In genomic region chr1:27391511-27392095, GRCh38 we compare ENCODE assay signal across 8 cellular contexts. TPM values are rescaled to one million over a fixed set of nuclear protein-coding genes. Genes with fewer than 3 reads are reported as not detected.
DNase-seq lines count a peak whose midpoint lies in the region; ATAC-seq lines count a peak whose summit lies in the region.

No MANE protein-coding gene starts in this region.

- peak overlapping the region; percentile 84 for H3K9ac ChIP-seq in GM23248
- peak overlapping the region; percentile 58 for H3K9ac ChIP-seq in NT2/D1 (ENCODE audit: insufficient read length, low read depth)

- no peaks in the 10 kb centered on the region for H3K9me3 ChIP-seq in GM23248 (ENCODE audit: low read depth)
- H3K9me3 ChIP-seq in NT2/D1 (ENCODE audit: insufficient read depth, low read length): no peaks in the 10 kb centered on the region

- H3K27me3 ChIP-seq in GM23248 (replicated peaks; ENCODE audit: insufficient read depth) (no peaks in the 10 kb centered on the region), NT2/D1 (ENCODE audit: insufficient read depth, insufficient read length) (peaks cover 12% of the 10 kb centered on the region)

- H3K4me1 ChIP-seq in GM23248 (ENCODE audit: insufficient read depth) (peaks cover 12% of the 10 kb centered on the region), NT2/D1 (ENCODE audit: insufficient read depth, insufficient read length) (peaks cover 27% of the 10 kb centered on the region)

- peak; percentile 78 for DNase-seq in GM23248
- DNase-seq in NT2/D1 (ENCODE audit: low read depth, low spot score): no peak
- DNase-seq in astrocyte of the hippocampus (ENCODE audit: low read depth, low spot score): peak; percentile 75
- DNase-seq in hippocampal formation (lab: John Stamatoyannopoulos, UW): peak; percentile 21 to 26
- DNase-seq in putamen (ENCODE audit: low spot score): peak; percentile 42
- DNase-seq in NCI-H187 treated with DMSO at 0.1 percent for 48 hours (lab: John Stamatoyannopoulos, UW): no peak
- DNase-seq in mesenteric fat pad (ENCODE audit: low spot score): no peak

- no peak for ATAC-seq in HG03460 (IDR thresholded peaks at IDR 0.05; ENCODE audit: unreplicated experiment)

- no peaks in the 10 kb centered on the region for H4K20me1 ChIP-seq in GM23248 (ENCODE audit: insufficient read depth)

- no peak overlapping the region for H3K27ac ChIP-seq in GM23248

- in situ Hi-C loops in GM23248 (cut with MboI): loop anchor here (5.0 kb wide), 2 partner anchors 89 to 289 kb away; no protein-coding TSS in a partner anchor

- peak overlapping the region; percentile 79 for H3K4me2 ChIP-seq in GM23248 (ENCODE audit: unreplicated experiment)

- H3K4me3 ChIP-seq in GM23248 (peak overlapping the region; percentile 90), NT2/D1 (ENCODE audit: insufficient read length, low read depth) (no peak overlapping the region)

- no peaks in the 10 kb centered on the region for H3K36me3 ChIP-seq in GM23248 (ENCODE audit: low read depth)
- peaks cover 13% of the 10 kb centered on the region for H3K36me3 ChIP-seq in NT2/D1 (ENCODE audit: insufficient read depth, insufficient read length, low read length)

- H3F3A ChIP-seq in GM23248 (ENCODE audit: insufficient read depth): peaks cover 6% of the 10 kb centered on the region; the same call in 1 of the 2 replicates

- H3K79me2 ChIP-seq in GM23248 (ENCODE audit: insufficient read depth): no peaks in the 10 kb centered on the region

- 2% methylated on average over 13 of the region's 13 CpGs for WGBS in GM23248 (ENCODE audit: low coverage in 1 of 2, low lambda C conversion rate in 2 of 2, missing lambda C conversion rate in 2 of 2), 2 experiments

- H2AFZ ChIP-seq in GM23248: peak overlapping the region; percentile 81

- no peaks in the 10 kb centered on the region for H3K9me2 ChIP-seq in GM23248 (ENCODE audit: insufficient read depth)

RNA-seq across cellular contexts. Expression of gene GPR3, which starts 0.8 kb away (rescaled TPM):
- total RNA-seq in GM23248 (2014; rRNA removed; shearing (Covaris generic)): 0.32 and 0.38 TPM in 2 replicates
- polyA plus RNA-seq in GM23248 (2016; fragmentation: Nextera tagmentation; extraction: Ambion mirVana): 1.6 and 1.8 TPM in 2 replicates
- total RNA-seq in mesenteric fat pad: 0.51 TPM

RNA-seq across cellular contexts. Expression of gene CD164L2, which starts 8.5 kb away (rescaled TPM):
- total RNA-seq in GM23248 (2014; rRNA removed; shearing (Covaris generic)): not detected in 2 replicates
- not detected in 2 replicates for polyA plus RNA-seq in GM23248 (2016; fragmentation: Nextera tagmentation; extraction: Ambion mirVana)
- total RNA-seq in mesenteric fat pad: not detected

RNA-seq across cellular contexts. Expression of gene FCN3, which starts 17.0 kb away (rescaled TPM):
- total RNA-seq in GM23248 (2014; rRNA removed; shearing (Covaris generic)): not detected in 2 replicates
- not detected in 2 replicates for polyA plus RNA-seq in GM23248 (2016; fragmentation: Nextera tagmentation; extraction: Ambion mirVana)
- total RNA-seq in mesenteric fat pad: 51.9 TPM

RNA-seq across cellular contexts. Expression of gene MAP3K6, which starts 24.8 kb away (rescaled TPM):
- 31.5 and 40.3 TPM in 2 replicates for total RNA-seq in GM23248 (2014; rRNA removed; shearing (Covaris generic))
- 13.7 and 17.9 TPM in 2 replicates for polyA plus RNA-seq in GM23248 (2016; fragmentation: Nextera tagmentation; extraction: Ambion mirVana)
- 95.0 TPM for total RNA-seq in mesenteric fat pad

RNA-seq across cellular contexts. Expression of gene SYTL1, which starts 49.8 kb away (rescaled TPM):
- not detected in 2 replicates for total RNA-seq in GM23248 (2014; rRNA removed; shearing (Covaris generic))
- not detected in 2 replicates for polyA plus RNA-seq in GM23248 (2016; fragmentation: Nextera tagmentation; extraction: Ambion mirVana)
- total RNA-seq in mesenteric fat pad: 1.9 TPM

Comparison
In these comparisons a context has a peak if more than half of its experiments do, and no peak if none do; other contexts are left out.
1. DNase-seq: peak in GM23248 (single experiment), astrocyte of the hippocampus (single experiment), hippocampal formation (2 of 2) and putamen (single experiment); none in NT2/D1 (single experiment), NCI-H187 treated with DMSO at 0.1 percent for 48 hours (single experiment) and mesenteric fat pad (single experiment).
2. RNA of gene FCN3, which starts 17.0 kb away (total RNA-seq): 51.9 TPM in mesenteric fat pad (single experiment); not detected in GM23248; every median in the first group is over 10 times any median in the second.